ENCODE assay signal across 8 cellular contexts in the genomic region with DNA sequence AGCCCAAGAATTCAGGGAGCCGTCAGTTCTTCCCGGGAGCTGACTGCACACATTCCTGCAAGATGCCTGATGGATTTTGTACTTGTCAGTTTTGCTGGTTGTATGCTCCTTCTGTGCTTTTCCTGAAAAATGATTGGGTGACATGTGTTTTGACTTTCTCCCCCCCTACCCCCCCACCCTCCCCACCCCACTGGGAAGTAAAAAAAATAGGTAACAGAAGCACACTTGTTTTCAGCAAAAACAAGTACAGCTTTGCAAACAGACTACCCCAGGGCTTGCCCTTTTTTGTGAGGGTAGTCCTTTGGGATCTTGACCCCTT. TPM values are rescaled to one million over a fixed set of nuclear protein-coding genes. Genes with fewer than 3 reads are reported as not detected.
A peak's percentile ranks its signal among the peaks of the same experiment; 100 is the strongest.
DNase-seq lines count a peak whose midpoint lies in the region; ATAC-seq and TF ChIP-seq lines count a peak whose summit lies in the region.

No MANE protein-coding gene starts in this region.

- H3K36me3 ChIP-seq in BE2C (peaks cover 23% of the 10 kb centered on the region), MM.1S (replicated peaks; ENCODE audit: insufficient read depth, low read length) (no peaks in the 10 kb centered on the region)
- peaks cover 15% of the 10 kb centered on the region for H3K36me3 ChIP-seq in effector memory CD4-positive, alpha-beta T cell (ENCODE audit: control insufficient read depth, insufficient read depth, low read length)

- H3K27ac Mint-ChIP-seq in natural killer cell treated with Interleukin-12 subunit alpha and Interleukin-12 subunit beta and Interleukin-15 and Interleukin-18, amount 100 ng/mL, for 72 hours: peak overlapping the region; percentile 55 to 92

- peak overlapping the region; percentile 97 for H3K4me3 Mint-ChIP-seq in natural killer cell treated with Interleukin-12 subunit alpha and Interleukin-12 subunit beta and Interleukin-15 and Interleukin-18, amount 100 ng/mL, for 72 hours

- H3F3A ChIP-seq in MM.1S (ENCODE audit: insufficient read depth, low read length): peaks cover 5% of the 10 kb centered on the region; the same call in 1 of the 2 replicates

- H3K9ac ChIP-seq in MM.1S (ENCODE audit: low read length): peak overlapping the region; percentile 57; the same call in 1 of the 2 replicates

- H3K4me1 ChIP-seq in BE2C: no peaks in the 10 kb centered on the region
- H3K4me1 ChIP-seq in MM.1S (ENCODE audit: low read length): peaks cover 10% of the 10 kb centered on the region
- H3K4me1 ChIP-seq in effector memory CD4-positive, alpha-beta T cell (ENCODE audit: control insufficient read depth, insufficient read depth, low read length, poor library complexity, severe bottlenecking): peaks cover 7% of the 10 kb centered on the region

- H3K27me3 Mint-ChIP-seq in natural killer cell treated with Interleukin-12 subunit alpha and Interleukin-12 subunit beta and Interleukin-15 and Interleukin-18, amount 100 ng/mL, for 72 hours: peaks cover 0 to 3% of the 10 kb centered on the region in 2 donors

- H3K27me3 ChIP-seq in BE2C (peaks cover 19% of the 10 kb centered on the region), MM.1S (replicated peaks; ENCODE audit: insufficient read depth, low read length) (peaks cover 16% of the 10 kb centered on the region)
- no peaks in the 10 kb centered on the region for H3K27me3 ChIP-seq in effector memory CD4-positive, alpha-beta T cell (replicated peaks; ENCODE audit: control insufficient read depth, insufficient read depth, low read length, poor library complexity, severe bottlenecking)

- no peaks in the 10 kb centered on the region for H3K9me2 ChIP-seq in MM.1S (replicated peaks; ENCODE audit: insufficient read depth, low read length)

- no peak overlapping the region for H3K27ac ChIP-seq in MM.1S (ENCODE audit: low read length)
- no peak overlapping the region for H3K27ac ChIP-seq in effector memory CD4-positive, alpha-beta T cell (ENCODE audit: insufficient read depth, low read length, poor library complexity, severe bottlenecking)

- peak overlapping the region; percentile 74 for H3K4me2 ChIP-seq in MM.1S (ENCODE audit: low read depth, low read length)

- H3K79me2 ChIP-seq in MM.1S (ENCODE audit: low read length): peaks cover 51% of the 10 kb centered on the region

- TF ChIP-seq CTCF in BE2C (IDR thresholded peaks at IDR 0.05; ENCODE audit: low read depth, low read length) (no peak), MM.1S (IDR thresholded peaks at IDR 0.05; ENCODE audit: low read length) (no peak)

- no peaks in the 10 kb centered on the region for H3K9me3 Mint-ChIP-seq in natural killer cell treated with Interleukin-12 subunit alpha and Interleukin-12 subunit beta and Interleukin-15 and Interleukin-18, amount 100 ng/mL, for 72 hours

- no peak overlapping the region for H2AFZ ChIP-seq in MM.1S (ENCODE audit: low read length)

- DNase-seq in BE2C (no peak), MM.1S (no peak), NCI-H1694 treated with DMSO at 0.1 percent for 48 hours (lab: John Stamatoyannopoulos, UW) (no peak), HPDE6-E6E7 (ENCODE audit: extremely low spot score) (no peak)
- no peak for DNase-seq in effector memory CD4-positive, alpha-beta T cell
- no peak for DNase-seq in natural killer cell treated with Interleukin-12 subunit alpha and Interleukin-12 subunit beta and Interleukin-15 and Interleukin-18, amount 100 ng/mL, for 72 hours (ENCODE audit: low spot score)

- H3K9me3 ChIP-seq in BE2C: no peaks in the 10 kb centered on the region
- H3K9me3 ChIP-seq in MM.1S (replicated peaks; ENCODE audit: insufficient read depth, low read length): no peaks in the 10 kb centered on the region
- H3K9me3 ChIP-seq in effector memory CD4-positive, alpha-beta T cell (ENCODE audit: control insufficient read depth, low read length): no peaks in the 10 kb centered on the region

- no peaks in the 10 kb centered on the region for H4K20me1 ChIP-seq in MM.1S (ENCODE audit: insufficient read depth, low read length)

- no peak for ATAC-seq in natural killer cell treated with Interleukin-12 subunit alpha and Interleukin-12 subunit beta and Interleukin-15 and Interleukin-18, amount 100 ng/mL, for 72 hours
- ATAC-seq in HG02840 (IDR thresholded peaks at IDR 0.05; ENCODE audit: low FRiP score, unreplicated experiment) (no peak), HG03354 (IDR thresholded peaks at IDR 0.05; ENCODE audit: poor library complexity, severe bottlenecking, unreplicated experiment) (no peak)

- peaks cover 28 to 33% of the 10 kb centered on the region in 2 donors for H3K4me1 Mint-ChIP-seq in natural killer cell treated with Interleukin-12 subunit alpha and Interleukin-12 subunit beta and Interleukin-15 and Interleukin-18, amount 100 ng/mL, for 72 hours (ENCODE audit: low read depth in 2 of 2)

- H3K36me3 Mint-ChIP-seq in natural killer cell treated with Interleukin-12 subunit alpha and Interleukin-12 subunit beta and Interleukin-15 and Interleukin-18, amount 100 ng/mL, for 72 hours: peaks cover 18% of the 10 kb centered on the region

- H3K4me3 ChIP-seq in BE2C (ENCODE audit: low read depth, low read length) (peak overlapping the region; percentile 85), MM.1S (ENCODE audit: low read length) (peak overlapping the region; percentile 88)
- peak overlapping the region; percentile 72 for H3K4me3 ChIP-seq in effector memory CD4-positive, alpha-beta T cell (ENCODE audit: insufficient read depth, low read depth, low read length, poor library complexity, severe bottlenecking)

RNA-seq across cellular contexts. Expression of a gene that starts 1.1 kb away (rescaled TPM):
- 110 TPM for polyA plus RNA-seq in BE2C (2012; ENCODE audit: insufficient read depth, insufficient read length, low read depth)
- 10 to 100 TPM; 43.4 to 60.0 TPM for total RNA-seq in natural killer cell treated with Interleukin-12 subunit alpha and Interleukin-12 subunit beta and Interleukin-15 and Interleukin-18, amount 100 ng/mL, for 72 hours
